11 cellular contexts compared by ENCODE assay signal in genomic region chr15:66943456-66944095, GRCh38.
DNase-seq lines count a peak whose midpoint lies in the region; ATAC-seq, FAIRE-seq and TF ChIP-seq lines count a peak whose summit lies in the region.
"Had no signal": no experiment of that assay in that cellular context is flagged by ENCODE, and none has a peak within 500 bp of the region (broad histone marks: within the 10 kb centered on the region; RNA-seq: fewer than 3 reads in every experiment).

No MANE protein-coding gene starts in this region.

- intact Hi-C loops in aorta (cut with DNase I): no loop called here

- H3K4me1 ChIP-seq in OCI-LY3 (ENCODE audit: low read length) (peaks cover 68% of the 10 kb centered on the region), aorta (ENCODE audit: control insufficient read depth in 1 of 2, insufficient read depth in 2 of 2, low read length in 2 of 2) (no peaks in the 10 kb centered on the region)

- TF ChIP-seq CTCF in OCI-LY3 (IDR thresholded peaks at IDR 0.05; ENCODE audit: low read depth, low read length): peak; percentile 78

- no peak for FAIRE-seq in RCC 7860 (lab: Jason Lieb, UNC)

- no peaks in the 10 kb centered on the region for H4K20me1 ChIP-seq in OCI-LY3 (ENCODE audit: insufficient read depth, low read length)

- H3K9ac ChIP-seq in OCI-LY3 (ENCODE audit: low read length): peak overlapping the region; percentile 3; the same call in 1 of the 2 replicates

- peak; percentile 8 for ATAC-seq in left lobe of liver
- ATAC-seq in HG03442 (IDR thresholded peaks at IDR 0.05; ENCODE audit: unreplicated experiment): no peak
- ATAC-seq in aorta (ENCODE audit: low FRiP score): no peak
- ATAC-seq: stimulated activated naive CD8-positive, alpha-beta T cell treated with anti-CD3 and anti-CD28 coated beads, Interleukin-15, Interleukin-2, amounts not matched to agents 100 U/mL and 50 U/mL, for 24 hours had no signal

- H3K36me3 ChIP-seq in OCI-LY3 (replicated peaks; ENCODE audit: low read depth, low read length) (peaks cover 3% of the 10 kb centered on the region), aorta (ENCODE audit: control insufficient read depth in 1 of 2, insufficient read depth in 2 of 2, low read length in 1 of 2) (no peaks in the 10 kb centered on the region)

- no peaks in the 10 kb centered on the region for H3K79me2 ChIP-seq in OCI-LY3 (ENCODE audit: low read length)

- DNase-seq in DMS79 (lab: John Stamatoyannopoulos, UW): peak; percentile 46
- DNase-seq in NCI-H1105 treated with DMSO at 0.1 percent for 48 hours (lab: John Stamatoyannopoulos, UW): peak; percentile 79
- DNase-seq in left lobe of liver (ENCODE audit: low spot score): no peak
- no peak for DNase-seq in RCC 7860 (ENCODE audit: low spot score)
- no peak for DNase-seq in aorta
- DNase-seq in EL: no peak
- DNase-seq: activated T-cell treated with anti-CD3 and anti-CD28 coated beads, Interleukin-2, amount 50 U/mL, for 1 hour; stimulated activated CD4-positive, alpha-beta T cell treated with anti-CD3 and anti-CD28 coated beads, Interleukin-1b, Interleukin-23, amount 100 ng/mL, for 48 hours; stimulated activated naive CD8-positive, alpha-beta T cell treated with anti-CD3 and anti-CD28 coated beads, Interleukin-15, Interleukin-2, amounts not matched to agents 100 U/mL and 50 U/mL, for 24 hours had no signal

- peak overlapping the region; percentile 67 for H3K4me2 ChIP-seq in OCI-LY3 (ENCODE audit: low read length)

- 64 to 65% methylated on average over 10 of the region's 10 CpGs for WGBS in aorta, 2 donors

- H3K9me3 ChIP-seq in OCI-LY3 (ENCODE audit: insufficient read depth, low read length): no peaks in the 10 kb centered on the region
- no peaks in the 10 kb centered on the region for H3K9me3 ChIP-seq in aorta (ENCODE audit: control insufficient read depth, low read length)

- H3K4me3 ChIP-seq in OCI-LY3 (ENCODE audit: low read length): peak overlapping the region; percentile 37
- no peak overlapping the region for H3K4me3 ChIP-seq in aorta (ENCODE audit: low read length in 2 of 2)

- H3K27me3 ChIP-seq in OCI-LY3 (ENCODE audit: low read depth, low read length) (peaks cover 5% of the 10 kb centered on the region), aorta (ENCODE audit: control insufficient read depth in 1 of 2, insufficient read depth in 2 of 2, low read length in 1 of 2) (no peaks in the 10 kb centered on the region)

- H3K27ac ChIP-seq in OCI-LY3 (ENCODE audit: low read length): no peak overlapping the region
- H3K27ac ChIP-seq in aorta (ENCODE audit: low read depth in 1 of 2, low read length in 2 of 2): no peak overlapping the region

- peak overlapping the region; percentile 47; the same call in 1 of the 2 replicates for H2AFZ ChIP-seq in OCI-LY3 (ENCODE audit: low read depth, low read length)

Comparison
In these comparisons a context has a peak if more than half of its experiments do, and no peak if none do; other contexts are left out.
1. DNase-seq: peak in DMS79 (single experiment) and NCI-H1105 treated with DMSO at 0.1 percent for 48 hours (single experiment); none in left lobe of liver (single experiment), RCC 7860 (single experiment), aorta (0 of 2) and EL (single experiment).